In genomic region chr6:30686908-30687658, GRCh38 we compare ENCODE assay signal across 1 cellular context.
TF ChIP-seq lines count a peak whose summit lies in the region.

No MANE protein-coding gene starts in this region.

TF ChIP-seq in HepG2, 621 proteins besides CTCF, POLR2A, EP300 and RAD21 (continued from another document and continues in another):
- TF ChIP-seq REST (IDR thresholded peaks at IDR 0.05; ENCODE audit: borderline replicate concordance in 1 of 2, low read depth in 1 of 2, low read length in 2 of 2) (no peak), CBFB (CRISPR knock-in tag; IDR thresholded peaks at IDR 0.05) (peak; percentile 43; the same call in 1 of the 2 replicates), KLF16 (CRISPR knock-in tag; IDR thresholded peaks at IDR 0.05) (no peak), LCORL (IDR thresholded peaks at IDR 0.05) (no peak), LCORL (CRISPR knock-in tag; IDR thresholded peaks at IDR 0.05) (no peak; the same call in 1 of the 2 replicates), NR1H2 (CRISPR knock-in tag; IDR thresholded peaks at IDR 0.05; ENCODE audit: borderline replicate concordance, low read depth) (no peak), THAP7 (CRISPR knock-in tag; IDR thresholded peaks at IDR 0.05) (no peak), ZNF232 (CRISPR knock-in tag; IDR thresholded peaks at IDR 0.05; ENCODE audit: borderline replicate concordance) (0 out of 2 replicates have a peak, but pooled peaks have one; percentile 7), MEIS1 (CRISPR knock-in tag; IDR thresholded peaks at IDR 0.05; ENCODE audit: borderline replicate concordance) (no peak), ZFP36 (IDR thresholded peaks at IDR 0.05; ENCODE audit: borderline replicate concordance, low read depth, low read length, partially characterized antibody) (no peak), ZNF12 (CRISPR knock-in tag; IDR thresholded peaks at IDR 0.05) (no peak), XRCC5 (optimal IDR thresholded peaks at IDR 0.05; ENCODE audit: low read length) (no peak), NAIF1 (CRISPR knock-in tag; IDR thresholded peaks at IDR 0.05; ENCODE audit: borderline replicate concordance) (no peak), HNRNPH1 (optimal IDR thresholded peaks at IDR 0.05; ENCODE audit: low read depth, low read length) (no peak), ZBTB34 (CRISPR knock-in tag; IDR thresholded peaks at IDR 0.05) (no peak), HBP1 (CRISPR knock-in tag; IDR thresholded peaks at IDR 0.05; ENCODE audit: low read depth) (peak; percentile 50; the same call in 1 of the 2 replicates), ETV5 (CRISPR knock-in tag; IDR thresholded peaks at IDR 0.05; ENCODE audit: borderline replicate concordance) (peak; percentile 29; the same call in 1 of the 2 replicates), MEF2D (CRISPR knock-in tag; IDR thresholded peaks at IDR 0.05) (no peak), ARNT2 (CRISPR knock-in tag; IDR thresholded peaks at IDR 0.05; ENCODE audit: low read depth) (peak; percentile 70), HOXA3 (CRISPR knock-in tag; IDR thresholded peaks at IDR 0.05) (peak; percentile 17; the same call in 1 of the 2 replicates), ZNF556 (CRISPR knock-in tag; IDR thresholded peaks at IDR 0.05; ENCODE audit: borderline replicate concordance) (peak; percentile 68; the same call in 1 of the 2 replicates), ZNF576 (CRISPR knock-in tag; IDR thresholded peaks at IDR 0.05) (no peak), GATAD1 (CRISPR knock-in tag; IDR thresholded peaks at IDR 0.05) (no peak; the same call in 1 of the 2 replicates), DNMT1 (CRISPR knock-in tag; IDR thresholded peaks at IDR 0.05) (no peak), HNRNPK (IDR thresholded peaks at IDR 0.05; ENCODE audit: low read depth, low read length, poor library complexity, severe bottlenecking) (peak; percentile 87), AHR (CRISPR knock-in tag; IDR thresholded peaks at IDR 0.05) (0 out of 2 replicates have a peak, but pooled peaks have one; percentile 27), SMARCE1 (IDR thresholded peaks at IDR 0.05; ENCODE audit: borderline replicate concordance) (no peak), TRIM22 (IDR thresholded peaks at IDR 0.05) (no peak), GPBP1L1 (CRISPR knock-in tag; IDR thresholded peaks at IDR 0.05) (no peak), ZNF644 (CRISPR knock-in tag; IDR thresholded peaks at IDR 0.05; ENCODE audit: low read depth) (no peak), BRD4 (CRISPR knock-in tag; IDR thresholded peaks at IDR 0.05) (no peak), ZBTB42 (CRISPR knock-in tag; IDR thresholded peaks at IDR 0.05) (0 out of 2 replicates have a peak, but pooled peaks have one; percentile 27), ZNF691 (CRISPR knock-in tag; IDR thresholded peaks at IDR 0.05; ENCODE audit: borderline replicate concordance, low read depth) (0 out of 2 replicates have a peak, but pooled peaks have one; percentile 3), ZNF207 (IDR thresholded peaks at IDR 0.05; ENCODE audit: borderline replicate concordance) (no peak), AGO1 (IDR thresholded peaks at IDR 0.05; ENCODE audit: low read depth, low read length, poor library complexity, severe bottlenecking) (peak; percentile 78), ZNF503 (CRISPR knock-in tag; IDR thresholded peaks at IDR 0.05) (no peak), ZMYM2 (CRISPR knock-in tag; IDR thresholded peaks at IDR 0.05) (0 out of 2 replicates have a peak, but pooled peaks have one; percentile 51), ZNF383 (CRISPR knock-in tag; IDR thresholded peaks at IDR 0.05; ENCODE audit: borderline replicate concordance) (no peak), ZSCAN22 (CRISPR knock-in tag; IDR thresholded peaks at IDR 0.05) (no peak), ZNF605 (CRISPR knock-in tag; IDR thresholded peaks at IDR 0.05) (no peak), ZBTB4 (CRISPR knock-in tag; IDR thresholded peaks at IDR 0.05; ENCODE audit: borderline replicate concordance) (peak; percentile 1; the same call in 1 of the 2 replicates), PPARG (CRISPR knock-in tag; conservative IDR thresholded peaks at IDR 0.05) (peak; percentile 10; the same call in 1 of the 2 replicates), ZNF431 (CRISPR knock-in tag; IDR thresholded peaks at IDR 0.05; ENCODE audit: borderline replicate concordance, low read depth) (0 out of 2 replicates have a peak, but pooled peaks have one; percentile 36), FOXC1 (CRISPR knock-in tag; IDR thresholded peaks at IDR 0.05; ENCODE audit: borderline replicate concordance) (peak; percentile 41; the same call in 1 of the 2 replicates), ZNF552 (CRISPR knock-in tag; IDR thresholded peaks at IDR 0.05; ENCODE audit: borderline replicate concordance) (peak; percentile 61; the same call in 1 of the 2 replicates), SYNCRIP (IDR thresholded peaks at IDR 0.05; ENCODE audit: insufficient read depth, low read depth, low read length) (no peak), ZSCAN9 (CRISPR knock-in tag; IDR thresholded peaks at IDR 0.05; ENCODE audit: borderline replicate concordance) (no peak; the same call in 1 of the 2 replicates), ELF4 (CRISPR knock-in tag; IDR thresholded peaks at IDR 0.05; ENCODE audit: borderline replicate concordance) (no peak), PAX8 (CRISPR knock-in tag; IDR thresholded peaks at IDR 0.05; ENCODE audit: borderline replicate concordance) (no peak), SMAD9 (CRISPR knock-in tag; IDR thresholded peaks at IDR 0.05) (0 out of 2 replicates have a peak, but pooled peaks have one; percentile 10), ZNF350 (CRISPR knock-in tag; IDR thresholded peaks at IDR 0.05; ENCODE audit: borderline replicate concordance, low read depth) (0 out of 2 replicates have a peak, but pooled peaks have one; percentile 32), ZNF20 (CRISPR knock-in tag; IDR thresholded peaks at IDR 0.05) (no peak)
